In the genomic region with DNA sequence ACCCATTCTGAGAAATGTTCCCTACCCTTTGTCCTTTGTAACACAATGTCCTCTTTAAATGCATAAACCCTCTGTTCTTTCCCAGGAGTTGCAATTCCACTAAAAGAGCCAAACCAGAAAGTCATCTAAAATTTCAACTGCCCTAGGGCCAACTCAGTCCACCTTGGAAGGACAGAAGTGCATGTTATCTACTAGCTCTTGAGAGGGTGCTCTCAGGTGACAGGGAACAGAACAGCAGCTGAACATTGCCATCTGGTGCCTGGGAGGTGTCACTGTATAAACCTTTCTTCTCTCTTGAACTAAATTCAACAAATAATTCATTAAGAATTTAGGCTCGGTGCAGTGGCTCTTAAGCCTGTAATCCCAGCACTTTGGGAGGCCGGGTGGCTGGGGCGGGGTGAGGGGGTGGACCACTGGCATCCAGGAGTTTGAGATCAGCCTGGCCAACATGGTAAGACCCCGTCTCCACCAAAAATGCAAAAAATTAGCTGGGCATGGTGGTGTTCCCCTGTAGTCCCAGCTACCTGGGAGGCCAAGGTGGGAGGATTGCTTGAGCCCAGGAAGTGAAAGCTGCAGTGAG, we compare ENCODE assay signal across 8 cellular contexts. TPM values are rescaled to one million over a fixed set of nuclear protein-coding genes. Genes with fewer than 3 reads are reported as not detected.
DNase-seq lines count a peak whose midpoint lies in the region; ATAC-seq lines count a peak whose summit lies in the region.

No MANE protein-coding gene starts in this region.

- no peaks in the 10 kb centered on the region for H3K27me3 ChIP-seq in GM23248 (replicated peaks; ENCODE audit: insufficient read depth)
- no peaks in the 10 kb centered on the region for H3K27me3 ChIP-seq in subcutaneous abdominal adipose tissue (ENCODE audit: control insufficient read depth in 5 of 5, insufficient read depth in 4 of 5, low read length in 5 of 5)

- no peaks in the 10 kb centered on the region for H3K4me1 ChIP-seq in GM23248 (ENCODE audit: insufficient read depth)
- H3K4me1 ChIP-seq in subcutaneous abdominal adipose tissue (ENCODE audit: control insufficient read depth in 5 of 5, insufficient read depth in 5 of 5, low read length in 5 of 5), result peaks cover 0 to 15% (median 9%) of the 10 kb centered on the region in 5 donors

- H3K4me3 ChIP-seq in GM23248 (no peak overlapping the region), subcutaneous abdominal adipose tissue (ENCODE audit: low read depth in 1 of 5, low read length in 5 of 5) (no peak overlapping the region)

- H3K9ac ChIP-seq in GM23248 (no peak overlapping the region), subcutaneous abdominal adipose tissue (ENCODE audit: low read length in 5 of 5) (no peak overlapping the region)

- H3K9me3 ChIP-seq in GM23248 (ENCODE audit: low read depth), result no peaks in the 10 kb centered on the region
- H3K9me3 ChIP-seq in subcutaneous abdominal adipose tissue (ENCODE audit: control insufficient read depth in 5 of 5, low read length in 5 of 5), result no peaks in the 10 kb centered on the region

- DNase-seq in COLO829 (ENCODE audit: low spot score) (peak; percentile 79), GM23248 (peak; percentile 72), NCI-H2107 (lab: John Stamatoyannopoulos, UW) (peak; percentile 69), ecto neural progenitor cell (ENCODE audit: low spot score) (peak; percentile 60), medulla oblongata (ENCODE audit: extremely low spot score) (peak; percentile 69)

- in situ Hi-C loops in GM23248 (cut with MboI), result no loop called here

- no peaks in the 10 kb centered on the region for H3K9me2 ChIP-seq in GM23248 (ENCODE audit: insufficient read depth)

- ATAC-seq in activated CD4-positive, CD25-positive, alpha-beta regulatory T cell treated with anti-CD3 and anti-CD28 coated beads, Interleukin-2, amount 50 U/mL, for 24 hours, result peak; percentile 71 to 86
- no peak for ATAC-seq in HG02763 (IDR thresholded peaks at IDR 0.05; ENCODE audit: unreplicated experiment)

- H2AFZ ChIP-seq in GM23248, result no peak overlapping the region

- H3K27ac ChIP-seq in GM23248 (no peak overlapping the region), subcutaneous abdominal adipose tissue (ENCODE audit: low read depth, low read length) (peak overlapping the region; percentile 66)

- WGBS in GM23248 (ENCODE audit: low coverage in 1 of 2, low lambda C conversion rate in 2 of 2, missing lambda C conversion rate in 2 of 2), 2 experiments, result 30 to 56% methylated on average over 4 of the region's 4 CpGs

- no peaks in the 10 kb centered on the region for H3K79me2 ChIP-seq in GM23248 (ENCODE audit: insufficient read depth)

- no peaks in the 10 kb centered on the region for H3K36me3 ChIP-seq in GM23248 (ENCODE audit: low read depth)
- no peaks in the 10 kb centered on the region for H3K36me3 ChIP-seq in subcutaneous abdominal adipose tissue (ENCODE audit: control insufficient read depth in 5 of 5, insufficient read depth in 5 of 5, low read length in 5 of 5)

- no peak overlapping the region for H3K4me2 ChIP-seq in GM23248 (ENCODE audit: unreplicated experiment)

- no peaks in the 10 kb centered on the region for H3F3A ChIP-seq in GM23248 (ENCODE audit: insufficient read depth)

- H4K20me1 ChIP-seq in GM23248 (ENCODE audit: insufficient read depth), result no peaks in the 10 kb centered on the region

RNA-seq across cellular contexts. Expression of gene FERMT2, which starts 10.3 kb away (rescaled TPM):
- 217 and 256 TPM in 2 replicates for total RNA-seq in GM23248 (2014; rRNA removed; shearing (Covaris generic))
- polyA plus RNA-seq in GM23248 (2016; fragmentation: Nextera tagmentation; extraction: Ambion mirVana), result 124 and 126 TPM in 2 replicates
